ENCODE assay signal across 21 cellular contexts in genomic region chrX:144219035-144219434, GRCh38.
A peak's percentile ranks its signal among the peaks of the same experiment; 100 is the strongest.
DNase-seq lines count a peak whose midpoint lies in the region; ATAC-seq, FAIRE-seq and TF ChIP-seq lines count a peak whose summit lies in the region.
"Had no signal": no experiment of that assay in that cellular context is flagged by ENCODE, and none has a peak within 500 bp of the region (broad histone marks: within the 10 kb centered on the region; RNA-seq: fewer than 3 reads in every experiment).

No MANE protein-coding gene starts in this region.

- DNase-seq in AG10803 (ENCODE audit: low read depth) (peak; percentile 0), H54 (ENCODE audit: insufficient read length, low spot score) (peak; percentile 1), SHP77 treated with DMSO at 0.1 percent for 48 hours (lab: John Stamatoyannopoulos, UW) (peak; percentile 1), left kidney (ENCODE audit: low read depth, low spot score) (peak; percentile 8), NCI-H1417 treated with DMSO at 0.1 percent for 48 hours (lab: John Stamatoyannopoulos, UW) (no peak)
- no peak for DNase-seq in activated effector memory CD4-positive, alpha-beta T cell treated with Interleukin-2 at 50 U/mL for 16 hours
- DNase-seq in CD4-positive, alpha-beta T cell: no peak
- DNase-seq: activated CD4-positive, alpha-beta T cell treated with anti-CD3 and anti-CD28 coated beads for 48 hours; activated T-cell treated with anti-CD3 and anti-CD28 coated beads, Interleukin-2, amount 50 U/mL, for 4 hours; EL; erythroblast; left colon; NCI-H2107; stimulated activated CD4-positive, alpha-beta T cell treated with anti-CD3 and anti-CD28 coated beads, Interleukin-2, amount 100 ng/mL, for 48 hours had no signal

- no peaks in the 10 kb centered on the region for H3K27me3 ChIP-seq in CD4-positive, alpha-beta T cell (ENCODE audit: control insufficient read depth, insufficient read depth, low read length)
- H3K27me3 ChIP-seq: heart left ventricle, right atrium auricular region, tibial nerve had no signal

- no peak for TF ChIP-seq POLR2A in H54 (IDR thresholded peaks at IDR 0.05; ENCODE audit: low read depth, low read length)

- no peak for FAIRE-seq in H54 (lab: Jason Lieb, UNC)
- FAIRE-seq: GM12891 had no signal

- intact Hi-C loops in CD4-positive, alpha-beta T cell (cut with DNase I, micrococcal nuclease): no loop called here

- CTCF ChIA-PET in CD4-positive, alpha-beta T cell (lab: Charles Lee): no interaction called here

- ATAC-seq in HG03460 (IDR thresholded peaks at IDR 0.05; ENCODE audit: unreplicated experiment): no peak
- ATAC-seq in CD4-positive, alpha-beta T cell (ENCODE audit: poor library complexity): no peak
- ATAC-seq: activated T-cell treated with anti-CD3 and anti-CD28 coated beads, Interleukin-2, amount 50 U/mL, for 4 hours; left colon had no signal

- no peak overlapping the region for H3K4me3 ChIP-seq in AG10803 (ENCODE audit: low read length)
- H3K4me3 ChIP-seq: BLaER1, heart left ventricle, right atrium auricular region, tibial nerve had no signal

- H3K27ac Mint-ChIP-seq in CD4-positive, alpha-beta T cell: no peak overlapping the region
- H3K27ac Mint-ChIP-seq: nephron had no signal

- H3K9me3 ChIP-seq in CD4-positive, alpha-beta T cell (ENCODE audit: control insufficient read depth, low read length): no peaks in the 10 kb centered on the region
- H3K9me3 ChIP-seq: BLaER1, heart left ventricle, right atrium auricular region, tibial nerve had no signal

- no peak; the same call in 1 of the 2 replicates for TF ChIP-seq CTCF in AG10803 (conservative IDR thresholded peaks at IDR 0.05; ENCODE audit: low read length)
- no peak for TF ChIP-seq CTCF in CD4-positive, alpha-beta T cell (IDR thresholded peaks at IDR 0.05)

- no peaks in the 10 kb centered on the region for H3K36me3 Mint-ChIP-seq in CD4-positive, alpha-beta T cell (ENCODE audit: low read depth)

- H3K27ac ChIP-seq in CD4-positive, alpha-beta T cell (ENCODE audit: low read depth, low read length): no peak overlapping the region
- H3K27ac ChIP-seq: BLaER1, heart left ventricle, right atrium auricular region, tibial nerve had no signal

- H3K9me3 Mint-ChIP-seq in CD4-positive, alpha-beta T cell: peaks cover 7% of the 10 kb centered on the region
- H3K9me3 Mint-ChIP-seq: nephron had no signal

- no peak overlapping the region for H3K4me3 Mint-ChIP-seq in CD4-positive, alpha-beta T cell
- H3K4me3 Mint-ChIP-seq: activated T-cell treated with anti-CD3 and anti-CD28 coated beads, Interleukin-2, amount 50 U/mL, for 4 hours; nephron had no signal

- H3K4me1 Mint-ChIP-seq in CD4-positive, alpha-beta T cell (ENCODE audit: low read depth): no peaks in the 10 kb centered on the region
- H3K4me1 Mint-ChIP-seq: nephron had no signal

- no peaks in the 10 kb centered on the region for H3K27me3 Mint-ChIP-seq in CD4-positive, alpha-beta T cell

- POLR2A ChIA-PET in CD4-positive, alpha-beta T cell (lab: Charles Lee): no interaction called here

Comparison
In these comparisons a context has a peak if more than half of its experiments do, and no peak if none do; other contexts are left out.
1. DNase-seq: peak in AG10803 (single experiment), H54 (single experiment), SHP77 treated with DMSO at 0.1 percent for 48 hours (single experiment) and left kidney (single experiment); none in activated effector memory CD4-positive, alpha-beta T cell treated with Interleukin-2 at 50 U/mL for 16 hours (single experiment), CD4-positive, alpha-beta T cell (0 of 10) and NCI-H1417 treated with DMSO at 0.1 percent for 48 hours (single experiment).